ENCODE assay signal across 25 cellular contexts in the genomic region with DNA sequence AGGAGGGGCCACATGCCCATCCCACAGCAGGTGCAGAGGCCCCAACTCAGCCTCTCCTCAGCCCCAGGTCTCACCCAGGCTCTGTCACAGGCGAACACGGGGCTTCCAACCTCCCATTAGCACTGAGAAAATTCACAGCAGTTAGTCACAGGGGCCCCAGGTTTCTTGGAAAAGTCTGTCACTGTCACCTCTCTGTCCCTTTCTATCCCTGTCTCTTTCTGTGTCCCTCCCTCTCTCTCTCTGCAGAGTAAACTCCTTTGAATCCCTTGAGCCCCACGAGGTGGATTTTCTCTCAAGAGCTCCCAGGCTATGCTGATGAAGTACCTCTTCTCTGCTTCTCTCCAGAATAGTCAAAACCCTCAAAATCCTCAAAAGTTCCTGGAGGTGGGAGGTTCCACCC. TPM values are rescaled to one million over a fixed set of nuclear protein-coding genes. Genes with fewer than 3 reads are reported as not detected.
DNase-seq lines count a peak whose midpoint lies in the region; ATAC-seq and TF ChIP-seq lines count a peak whose summit lies in the region.
"Had no signal": no experiment of that assay in that cellular context is flagged by ENCODE, and none has a peak within 500 bp of the region (broad histone marks: within the 10 kb centered on the region; RNA-seq: fewer than 3 reads in every experiment).

No MANE protein-coding gene starts in this region.

- POLR2A ChIA-PET in naive thymus-derived CD8-positive, alpha-beta T cell (lab: Charles Lee) = interaction anchor here (0.6 kb wide), 1 partner anchor 342 kb away, joined by 3 read pairs; no protein-coding TSS in a partner anchor

- intact Hi-C loops in left ventricle myocardium inferior (cut with micrococcal nuclease) = no loop called here
- intact Hi-C loops in Right ventricle myocardium superior (cut with DNase I) = no loop called here
- intact Hi-C loops in upper lobe of right lung (cut with DNase I) = no loop called here

- no peaks in the 10 kb centered on the region for H3K36me3 ChIP-seq in left ventricle myocardium inferior
- H3K36me3 ChIP-seq in upper lobe of left lung = peaks cover 0 to 4% (median 2%) of the 10 kb centered on the region in 4 donors
- H3K36me3 ChIP-seq in upper lobe of right lung = no peaks in the 10 kb centered on the region
- H3K36me3 ChIP-seq: BE2C, breast epithelium, left lung had no signal

- H3K4me1 Mint-ChIP-seq in brain (peaks cover 90% of the 10 kb centered on the region), nephron progenitor cell (peaks cover 85% of the 10 kb centered on the region)
- peaks cover 27 to 70% (median 48%) of the 10 kb centered on the region in 4 donors for H3K4me1 Mint-ChIP-seq in naive thymus-derived CD8-positive, alpha-beta T cell

- no peaks in the 10 kb centered on the region for H3K36me3 Mint-ChIP-seq in brain
- no peaks in the 10 kb centered on the region for H3K36me3 Mint-ChIP-seq in naive thymus-derived CD8-positive, alpha-beta T cell
- no peaks in the 10 kb centered on the region for H3K36me3 Mint-ChIP-seq in nephron progenitor cell (ENCODE audit: low read depth)

- peak overlapping the region; percentile 92 for H3K27ac ChIP-seq in left ventricle myocardium inferior (replicated peaks)
- peak overlapping the region in 3 of 4 donors; percentile 58 to 74 (median 64) for H3K27ac ChIP-seq in upper lobe of left lung
- H3K27ac ChIP-seq in upper lobe of right lung = no peak overlapping the region

- H3K27me3 Mint-ChIP-seq in brain (peaks cover 9% of the 10 kb centered on the region), nephron progenitor cell (ENCODE audit: low read depth, poor library complexity) (no peaks in the 10 kb centered on the region)
- H3K27me3 Mint-ChIP-seq in naive thymus-derived CD8-positive, alpha-beta T cell = no peaks in the 10 kb centered on the region

- H3K4me1 ChIP-seq in left ventricle myocardium inferior = peaks cover 86% of the 10 kb centered on the region
- H3K4me1 ChIP-seq in upper lobe of left lung = peaks cover 51 to 64% (median 55%) of the 10 kb centered on the region in 4 donors
- peaks cover 61% of the 10 kb centered on the region for H3K4me1 ChIP-seq in upper lobe of right lung

- TF ChIP-seq CTCF in left ventricle myocardium inferior (IDR thresholded peaks at IDR 0.05; ENCODE audit: borderline replicate concordance) (no peak), brain (conservative IDR thresholded peaks at IDR 0.05) (no peak), upper lobe of left lung (IDR thresholded peaks at IDR 0.05) (no peak), upper lobe of right lung (IDR thresholded peaks at IDR 0.05) (no peak), nephron progenitor cell (IDR thresholded peaks at IDR 0.05) (no peak)

- DNase-seq in left ventricle myocardium inferior (no peak), Right ventricle myocardium superior (no peak), upper lobe of left lung (no peak), upper lobe of right lung (no peak), nephron progenitor cell (no peak)
- DNase-seq in naive thymus-derived CD8-positive, alpha-beta T cell = no peak
- DNase-seq: activated CD4-positive, alpha-beta T cell treated with anti-CD3 and anti-CD28 coated beads, Interleukin-2, amount 50 U/mL, for 48 hours; activated CD8-positive, alpha-beta memory T cell treated with anti-CD3 and anti-CD28 coated beads, Interleukin-2, amount 50 U/mL, for 48 hours; activated effector memory CD4-positive, alpha-beta T cell treated with anti-CD3 and anti-CD28 coated beads, Interleukin-2, amount 50 U/mL, for 16 hours; BE2C; left lung; NCI-H1105; NCI-H2081 treated with DMSO at 0.1 percent for 48 hours; NK-92 treated with Interleukin-12 subunit alpha and Interleukin-12 subunit beta, amount 100 ng/mL, for 24 hours; SK-N-SH; stimulated activated CD4-positive, alpha-beta T cell treated with anti-CD3 and anti-CD28 coated beads, Interleukin-2, amount 100 ng/mL, for 24 hours; stimulated activated naive CD8-positive, alpha-beta T cell treated with anti-CD3 and anti-CD28 coated beads, Interleukin-15, Interleukin-2, amounts not matched to agents 100 U/mL and 50 U/mL, for 24 hours; trophoblast cell had no signal

- no peaks in the 10 kb centered on the region for H3K27me3 ChIP-seq in left ventricle myocardium inferior (ENCODE audit: low read depth)
- no peaks in the 10 kb centered on the region for H3K27me3 ChIP-seq in upper lobe of left lung
- no peaks in the 10 kb centered on the region for H3K27me3 ChIP-seq in upper lobe of right lung
- H3K27me3 ChIP-seq: BE2C, breast epithelium, left lung had no signal

- no peak for ATAC-seq in Right ventricle myocardium superior (ENCODE audit: poor library complexity)
- ATAC-seq in naive thymus-derived CD8-positive, alpha-beta T cell = no peak
- no peak for ATAC-seq in upper lobe of left lung (ENCODE audit: low FRiP score in 2 of 2)
- ATAC-seq in upper lobe of right lung = no peak
- ATAC-seq in GM18861 (IDR thresholded peaks at IDR 0.05; ENCODE audit: unreplicated experiment) = no peak
- ATAC-seq: GM23338; left lung; stimulated activated naive CD8-positive, alpha-beta T cell treated with anti-CD3 and anti-CD28 coated beads, Interleukin-15, Interleukin-2, amounts not matched to agents 100 U/mL and 50 U/mL, for 24 hours had no signal

- no peaks in the 10 kb centered on the region for H3K9me3 Mint-ChIP-seq in brain
- H3K9me3 Mint-ChIP-seq in naive thymus-derived CD8-positive, alpha-beta T cell = peaks cover 0 to 2% (median 0%) of the 10 kb centered on the region in 9 donors
- H3K9me3 Mint-ChIP-seq in nephron progenitor cell = no peaks in the 10 kb centered on the region
- H3K9me3 Mint-ChIP-seq: GM23338 had no signal

- peak overlapping the region in 3 of 5 experiments; percentile 32 to 96 (median 89) for H3K27ac Mint-ChIP-seq in brain
- peak overlapping the region in 7 of 10 donors; percentile 6 to 66 (median 32) for H3K27ac Mint-ChIP-seq in naive thymus-derived CD8-positive, alpha-beta T cell
- no peak overlapping the region for H3K27ac Mint-ChIP-seq in nephron progenitor cell
- H3K27ac Mint-ChIP-seq: GM23338 had no signal

- no peak overlapping the region for H3K4me3 ChIP-seq in left ventricle myocardium inferior
- no peak overlapping the region for H3K4me3 ChIP-seq in upper lobe of left lung
- H3K4me3 ChIP-seq in upper lobe of right lung = no peak overlapping the region
- H3K4me3 ChIP-seq: breast epithelium, GM23338, left lung, skin epidermis had no signal

- no peak for TF ChIP-seq EP300 in upper lobe of left lung (IDR thresholded peaks at IDR 0.05)

- no peak overlapping the region for H3K4me3 Mint-ChIP-seq in brain
- H3K4me3 Mint-ChIP-seq in naive thymus-derived CD8-positive, alpha-beta T cell = no peak overlapping the region
- no peak overlapping the region for H3K4me3 Mint-ChIP-seq in nephron progenitor cell
- H3K4me3 Mint-ChIP-seq: GM23338 had no signal

- H3K9me3 ChIP-seq in left ventricle myocardium inferior (replicated peaks) (no peaks in the 10 kb centered on the region), upper lobe of left lung (no peaks in the 10 kb centered on the region), upper lobe of right lung (no peaks in the 10 kb centered on the region)
- H3K9me3 ChIP-seq: BE2C, breast epithelium, left lung, SK-N-SH had no signal

- 88 to 92% methylated on average over 3 of the region's 3 CpGs for WGBS in upper lobe of left lung, 2 donors

- no peak for TF ChIP-seq POLR2A in upper lobe of left lung (IDR thresholded peaks at IDR 0.05)

RNA-seq across cellular contexts. Expression of gene ENDOU, which starts 14.0 kb away (rescaled TPM):
- total RNA-seq in left ventricle myocardium inferior (0.49 TPM), Right ventricle myocardium superior (0.11 TPM), upper lobe of left lung (1 to 10 TPM in 2 of 6 donors, under 1 TPM in 2, not detected in 2; 0.14 to 2.1 (median 0.83) TPM), upper lobe of right lung (0.32 TPM)
- 0.80 TPM for polyA plus RNA-seq in brain (ENCODE audit: insufficient read depth, low read depth, low replicate concordance)
- total RNA-seq in naive thymus-derived CD8-positive, alpha-beta T cell = not detected
- polyA plus RNA-seq in naive thymus-derived CD8-positive, alpha-beta T cell = not detected
- total RNA-seq: endothelial cell of umbilical vein; GM23338; left lung; T-helper 2 cell treated with Interferon-gamma antibody and Interleukin-4, amounts not matched to agents 100 ng/mL and 5 ng/mL, for 36 hours had no signal
- polyA plus RNA-seq: endothelial cell of umbilical vein, GM23338, SK-N-SH had no signal

RNA-seq across cellular contexts. Expression of gene RAPGEF3, which starts 19.4 kb away (rescaled TPM):
- total RNA-seq in left ventricle myocardium inferior (34.8 TPM), Right ventricle myocardium superior (30.6 TPM), upper lobe of left lung (10 to 100 TPM; 19.0 to 94.0 (median 52.1) TPM), upper lobe of right lung (69.6 TPM)
- 10.3 TPM for polyA plus RNA-seq in brain (ENCODE audit: insufficient read depth, low read depth, low replicate concordance)
- total RNA-seq in naive thymus-derived CD8-positive, alpha-beta T cell = under 1 TPM; 0.63 to 0.65 TPM
- under 1 TPM; 0.08 to 0.27 (median 0.12) TPM for polyA plus RNA-seq in naive thymus-derived CD8-positive, alpha-beta T cell

RNA-seq across cellular contexts. Expression of gene RPAP3, which starts 33.5 kb away (rescaled TPM):
- total RNA-seq in left ventricle myocardium inferior (24.2 TPM), Right ventricle myocardium superior (22.7 TPM), upper lobe of left lung (10 to 100 TPM in 5 of 6 donors, 1 to 10 TPM in 1; 6.5 to 28.0 (median 16.4) TPM), upper lobe of right lung (19.9 TPM)
- polyA plus RNA-seq in brain (ENCODE audit: insufficient read depth, low read depth, low replicate concordance) = 6.2 TPM
- 10 to 100 TPM; 41.5 to 41.8 TPM for total RNA-seq in naive thymus-derived CD8-positive, alpha-beta T cell
- 10 to 100 TPM; 34.6 to 38.7 (median 36.0) TPM for polyA plus RNA-seq in naive thymus-derived CD8-positive, alpha-beta T cell

RNA-seq across cellular contexts. Expression of gene SLC48A1, which starts 33.7 kb away (rescaled TPM):
- total RNA-seq in left ventricle myocardium inferior (25.3 TPM), Right ventricle myocardium superior (26.8 TPM), upper lobe of left lung (10 to 100 TPM; 26.5 to 36.5 (median 33.9) TPM), upper lobe of right lung (40.9 TPM)
- polyA plus RNA-seq in brain (ENCODE audit: insufficient read depth, low read depth, low replicate concordance) = 77.4 TPM
- total RNA-seq in naive thymus-derived CD8-positive, alpha-beta T cell = 10 to 100 TPM; 11.5 to 12.8 TPM
- 10 to 100 TPM in 1 of 3 donors, 1 to 10 TPM in 2; 9.4 to 11.6 (median 9.7) TPM for polyA plus RNA-seq in naive thymus-derived CD8-positive, alpha-beta T cell

Comparison
In these comparisons a context has a peak if more than half of its experiments do, and no peak if none do; other contexts are left out.
1. RNA of gene RAPGEF3, which starts 19.4 kb away (total RNA-seq): 69.6 TPM in upper lobe of right lung (single experiment), 19.0 to 94.0 TPM in upper lobe of left lung, 34.8 TPM in left ventricle myocardium inferior (single experiment) and 30.6 TPM in Right ventricle myocardium superior (single experiment); 0.63 to 0.65 TPM in naive thymus-derived CD8-positive, alpha-beta T cell; every median in the first group is over 10 times any median in the second.